In genomic region chr11:87531830-87532229, GRCh38 we compare ENCODE assay signal across 6 cellular contexts.
DNase-seq lines count a peak whose midpoint lies in the region; TF ChIP-seq lines count a peak whose summit lies in the region.
"Not testable (repeated sequence)": the region's sequence is repeated elsewhere in the genome, so short reads cannot be mapped to it uniquely, and the experiment has no call there.

No MANE protein-coding gene starts in this region.

- H4K20me1 ChIP-seq in GM23248 (ENCODE audit: insufficient read depth) = not testable (repeated sequence)

- H2BK120ac ChIP-seq in mesendoderm (ENCODE audit: low read depth, low read length) = not testable (repeated sequence)

- not testable (repeated sequence) for H3F3A ChIP-seq in GM23248 (ENCODE audit: insufficient read depth)

- H3K18ac ChIP-seq in mesendoderm (ENCODE audit: low read length) = not testable (repeated sequence)

- not testable (repeated sequence) for H4K8ac ChIP-seq in mesendoderm (ENCODE audit: low read depth, low read length)

- H3K9me2 ChIP-seq in GM23248 (ENCODE audit: insufficient read depth) = not testable (repeated sequence)

- not testable (repeated sequence) for H3K79me1 ChIP-seq in mesendoderm (ENCODE audit: low read length)

- not testable (repeated sequence) for H2BK5ac ChIP-seq in mesendoderm (ENCODE audit: low read length)

- peak overlapping the region; percentile 25 for H3K4me2 ChIP-seq in GM23248 (ENCODE audit: unreplicated experiment)
- not testable (repeated sequence) for H3K4me2 ChIP-seq in mesendoderm (ENCODE audit: low read length)

- DNase-seq in EH (ENCODE audit: low read depth) = peak; percentile 3
- peak; percentile 49 for DNase-seq in GM23248
- DNase-seq in choroid plexus epithelial cell (ENCODE audit: low read depth) = peak; percentile 1
- DNase-seq in fibroblast of peridontal ligament (ENCODE audit: extremely low read depth) = peak; percentile 4
- DNase-seq in mesendoderm = not testable (repeated sequence)
- DNase-seq in stromal cell of bone marrow (ENCODE audit: low read depth) = peak; percentile 4

- not testable (repeated sequence) for H3K27me3 ChIP-seq in GM23248 (replicated peaks; ENCODE audit: insufficient read depth); mesendoderm (ENCODE audit: insufficient read depth, low read length, poor library complexity)

- not testable (repeated sequence) for H2BK15ac ChIP-seq in mesendoderm (replicated peaks; ENCODE audit: low read depth)

- H3K56ac ChIP-seq in mesendoderm (ENCODE audit: low read length) = not testable (repeated sequence)

- TF ChIP-seq CTCF in choroid plexus epithelial cell (conservative IDR thresholded peaks at IDR 0.05; ENCODE audit: low read depth, low read length) = not testable (repeated sequence)

- in situ Hi-C loops in GM23248 (cut with MboI) = not testable (repeated sequence)

- peak overlapping the region; percentile 24 for H3K4ac ChIP-seq in mesendoderm (ENCODE audit: low read depth, low read length)

- not testable (repeated sequence) for H4K5ac ChIP-seq in mesendoderm (ENCODE audit: low read length)

- H3K4me1 ChIP-seq in GM23248 (ENCODE audit: insufficient read depth) = peaks cover 14% of the 10 kb centered on the region
- H3K4me1 ChIP-seq in mesendoderm (ENCODE audit: control insufficient read depth, low read depth, low read length) = not testable (repeated sequence)

- H3K36me3 ChIP-seq in GM23248 (ENCODE audit: low read depth); mesendoderm (ENCODE audit: control insufficient read depth, insufficient read depth, low read length): not testable (repeated sequence)

- H3K23ac ChIP-seq in mesendoderm (ENCODE audit: low read length) = not testable (repeated sequence)

- H3K79me2 ChIP-seq in GM23248 (ENCODE audit: insufficient read depth); mesendoderm (ENCODE audit: control insufficient read depth, insufficient read depth, low read length): not testable (repeated sequence)

- H3K9ac ChIP-seq in GM23248; mesendoderm (ENCODE audit: low read length): not testable (repeated sequence)

- not testable (repeated sequence) for H3K27ac ChIP-seq in GM23248; mesendoderm (ENCODE audit: low read depth, low read length)

- not testable (repeated sequence) for H2AK5ac ChIP-seq in mesendoderm (ENCODE audit: low read length)

- H3K4me3 ChIP-seq in GM23248 = peak overlapping the region; percentile 9; the same call in 1 of the 2 replicates
- H3K4me3 ChIP-seq in choroid plexus epithelial cell (ENCODE audit: low read depth, low read length); mesendoderm (ENCODE audit: low read length): not testable (repeated sequence)

- H3K9me3 ChIP-seq in GM23248 (ENCODE audit: low read depth) = not testable (repeated sequence)

- not testable (repeated sequence) for H2AFZ ChIP-seq in GM23248
